In the genomic region with DNA sequence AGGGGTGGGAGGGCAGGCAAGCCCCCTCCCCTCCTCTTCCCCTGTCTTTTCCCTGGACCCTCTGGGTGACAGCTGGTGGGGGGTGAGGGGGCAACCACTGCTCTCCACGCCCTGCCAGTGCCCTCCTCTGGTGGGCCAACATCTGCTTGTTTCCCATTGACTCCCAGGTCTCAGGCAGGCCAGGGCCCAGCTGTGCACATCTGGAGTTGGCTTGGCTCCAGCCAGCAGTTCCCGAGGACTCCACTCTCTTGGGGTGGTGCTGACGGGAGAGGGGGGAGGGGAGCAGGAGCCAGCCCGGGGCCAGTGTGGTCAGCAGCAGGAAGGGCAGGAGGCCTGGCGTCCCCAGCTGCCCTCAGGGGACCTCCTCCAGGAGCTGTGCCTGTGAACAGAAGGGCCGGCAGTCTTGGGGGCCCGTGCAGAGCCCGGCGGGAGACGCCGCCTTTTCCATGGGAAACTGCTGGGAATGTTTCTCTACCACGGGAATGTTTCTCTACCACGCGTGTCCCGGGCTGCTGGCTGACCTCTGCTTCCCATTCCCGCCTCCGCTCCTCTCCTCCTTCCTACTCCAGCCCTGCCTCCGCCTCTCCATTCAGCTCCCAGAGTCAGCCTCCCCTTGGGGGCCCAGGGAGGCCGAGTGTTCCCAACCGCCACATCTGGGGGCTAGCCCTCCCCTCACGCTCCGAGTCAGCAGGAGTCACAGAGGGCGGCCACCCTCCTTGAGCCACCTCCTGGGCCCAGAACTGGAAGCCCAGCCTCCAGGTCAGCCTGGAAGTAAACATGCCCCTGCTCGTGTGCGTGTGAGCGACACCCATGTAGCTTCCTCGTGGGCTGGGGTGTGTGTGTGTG, we compare ENCODE assay signal across 9 cellular contexts. TPM values are rescaled to one million over a fixed set of nuclear protein-coding genes. Genes with fewer than 3 reads are reported as not detected.
DNase-seq lines count a peak whose midpoint lies in the region; ATAC-seq and TF ChIP-seq lines count a peak whose summit lies in the region.
"Had no signal": no experiment of that assay in that cellular context is flagged by ENCODE, and none has a peak within 500 bp of the region (broad histone marks: within the 10 kb centered on the region; RNA-seq: fewer than 3 reads in every experiment).

No MANE protein-coding gene starts in this region.

- dilution Hi-C loops in mammary epithelial cell (cut with HindIII; ENCODE audit: low sequenced_read_pairs) = no loop called here

- no peaks in the 10 kb centered on the region for H3K9me3 ChIP-seq in HUES48 (ENCODE audit: control insufficient read depth, insufficient read depth, low read length)
- no peaks in the 10 kb centered on the region for H3K9me3 ChIP-seq in mammary epithelial cell (replicated peaks; ENCODE audit: insufficient read depth, low read length)
- H3K9me3 ChIP-seq in left lung = no peaks in the 10 kb centered on the region

- H3K4me3 ChIP-seq in HUES48 (ENCODE audit: low read depth, low read length) = no peak overlapping the region
- no peak overlapping the region for H3K4me3 ChIP-seq in mammary epithelial cell (replicated peaks in 1 of 3; ENCODE audit: insufficient read depth in 1 of 3, low read depth in 2 of 3, low read length in 3 of 3)
- H3K4me3 ChIP-seq in left lung = no peak overlapping the region

- DNase-seq in mammary epithelial cell (peak; percentile 38), left lung (peak in 1 of 2 donors; percentile 80), substantia nigra (lab: John Stamatoyannopoulos, UW) (peak in 30 of 49 donors; percentile 19 to 88 (median 52)), NCI-H2029 treated with DMSO at 0.1 percent for 48 hours (lab: John Stamatoyannopoulos, UW) (no peak), activated T-cell treated with anti-CD3 and anti-CD28 coated beads for 4 hours (no peak)
- DNase-seq: activated gamma-delta T cell treated with Interleukin-2 at 50 U/mL for 16 hours had no signal

- H3K27ac ChIP-seq in HUES48 (ENCODE audit: low read depth, low read length) (peak overlapping the region; percentile 27), mammary epithelial cell (ENCODE audit: insufficient read depth, low read depth, low read length) (peak overlapping the region; percentile 87), left lung (peak overlapping the region; percentile 80 to 89), substantia nigra (ENCODE audit: low read depth, low read length, poor library complexity, severe bottlenecking) (peak overlapping the region; percentile 88)

- peak overlapping the region; percentile 76 for H2AFZ ChIP-seq in mammary epithelial cell (ENCODE audit: low read depth, low read length)

- intact Hi-C loops in mammary epithelial cell (cut with micrococcal nuclease) = no loop called here
- intact Hi-C loops in left lung (cut with DNase I) = no loop called here

- H3K27me3 ChIP-seq in HUES48 (ENCODE audit: control insufficient read depth, insufficient read depth, low read length) = no peaks in the 10 kb centered on the region
- H3K27me3 ChIP-seq in mammary epithelial cell (ENCODE audit: insufficient read depth, low read length) = peaks cover 2% of the 10 kb centered on the region
- H3K27me3 ChIP-seq in left lung = no peaks in the 10 kb centered on the region

- peaks cover 11% of the 10 kb centered on the region for H3K4me1 ChIP-seq in HUES48 (ENCODE audit: control insufficient read depth, insufficient read depth, low read length)
- peaks cover 65% of the 10 kb centered on the region for H3K4me1 ChIP-seq in mammary epithelial cell (ENCODE audit: insufficient read depth, low read length)
- H3K4me1 ChIP-seq in left lung = peaks cover 41 to 57% of the 10 kb centered on the region in 2 donors

- no TSS peak for BruUV-seq in mammary epithelial cell (replicated peaks; lab: Mats Ljungman, UMichigan)

- H3K36me3 ChIP-seq in HUES48 (ENCODE audit: control insufficient read depth, insufficient read depth, low read length) (no peaks in the 10 kb centered on the region), mammary epithelial cell (ENCODE audit: insufficient read depth, low read length) (no peaks in the 10 kb centered on the region), left lung (no peaks in the 10 kb centered on the region)

- CTCF ChIA-PET in mammary epithelial cell (lab: Charles Lee; ENCODE audit: low non-redundant PET) = interaction anchor here (0.6 kb wide), 2 partner anchors 72 to 159 kb away, joined by 3 to 16 read pairs; no protein-coding TSS in a partner anchor

- H3K9ac ChIP-seq in HUES48 (ENCODE audit: low read depth, low read length) (no peak overlapping the region), mammary epithelial cell (ENCODE audit: insufficient read depth, low read length) (peak overlapping the region; percentile 47)

- peak; percentile 61 for ATAC-seq in left lung
- no peak for ATAC-seq in GM18858 (IDR thresholded peaks at IDR 0.05; ENCODE audit: unreplicated experiment)
- ATAC-seq in GM18870 (IDR thresholded peaks at IDR 0.05; ENCODE audit: unreplicated experiment) = no peak

- H3K79me2 ChIP-seq in mammary epithelial cell (ENCODE audit: insufficient read depth, low read length) = no peaks in the 10 kb centered on the region

- 34% methylated on average over 9 of the region's 27 CpGs for WGBS in mammary epithelial cell (ENCODE audit: low coverage, missing lambda C conversion rate)

- H4K20me1 ChIP-seq in mammary epithelial cell (ENCODE audit: insufficient read depth, low read length) = no peaks in the 10 kb centered on the region

- TF ChIP-seq CTCF in mammary epithelial cell (conservative IDR thresholded peaks at IDR 0.05 in 1 of 2, IDR thresholded peaks at IDR 0.05 in 1 of 2; ENCODE audit: extremely low read depth in 1 of 2, insufficient read depth in 1 of 2, low read depth in 1 of 2, low read length in 2 of 2) (no peak), left lung (IDR thresholded peaks at IDR 0.05) (no peak)

- H3K4me2 ChIP-seq in mammary epithelial cell (ENCODE audit: insufficient read depth, low read depth, low read length) = peak overlapping the region; percentile 16

- in situ Hi-C loops in mammary epithelial cell (cut with MboI; ENCODE audit: low sequenced_read_pairs in 2 of 2) = no loop called here

RNA-seq across cellular contexts. Expression of gene CYGB, which starts 7.6 kb away (rescaled TPM):
- total RNA-seq in mammary epithelial cell (10 to 100 TPM in 1 of 2 donors, 1 to 10 TPM in 1; 3.3 to 17.0 TPM), left lung (10 to 100 TPM; 10.2 to 13.7 TPM)
- polyA plus RNA-seq in mammary epithelial cell = 18.8 TPM
- 18.6 TPM for polyA minus RNA-seq in mammary epithelial cell

RNA-seq across cellular contexts. Expression of gene PRCD, which starts 10.0 kb away (rescaled TPM):
- total RNA-seq in mammary epithelial cell = 1 to 10 TPM in 1 of 2 donors, under 1 TPM in 1; 0.66 to 1.2 TPM
- polyA plus RNA-seq in mammary epithelial cell = 0.71 TPM
- not detected for polyA minus RNA-seq in mammary epithelial cell
- 1 to 10 TPM; 1.3 to 2.9 TPM for total RNA-seq in left lung

RNA-seq across cellular contexts. Expression of gene RHBDF2, which starts 28.6 kb away (rescaled TPM):
- total RNA-seq in mammary epithelial cell (10 to 100 TPM; 22.0 to 51.3 TPM), left lung (10 to 100 TPM; 24.9 to 61.7 TPM)
- polyA plus RNA-seq in mammary epithelial cell = 30.6 TPM
- 21.1 TPM for polyA minus RNA-seq in mammary epithelial cell

RNA-seq across cellular contexts. Expression of gene ST6GALNAC2, which starts 55.8 kb away (rescaled TPM):
- total RNA-seq in mammary epithelial cell (100 to 1,000 TPM in 1 of 2 donors, 10 to 100 TPM in 1; 65.1 to 221 TPM), left lung (10 to 100 TPM; 17.5 to 30.2 TPM)
- 48.7 TPM for polyA plus RNA-seq in mammary epithelial cell
- 31.0 TPM for polyA minus RNA-seq in mammary epithelial cell

Comparison
In these comparisons a context has a peak if more than half of its experiments do, and no peak if none do; other contexts are left out.
1. H3K27ac ChIP-seq: peak in every context shown above with its lines; median percentile 88 in substantia nigra; 87 in mammary epithelial cell; 84 in left lung; 27 in HUES48.
2. DNase-seq: peak in mammary epithelial cell (single experiment) and substantia nigra (30 of 49); none in NCI-H2029 treated with DMSO at 0.1 percent for 48 hours (single experiment) and activated T-cell treated with anti-CD3 and anti-CD28 coated beads for 4 hours (single experiment).